Comparison of ENCODE assay signal across 1 cellular context in genomic region chr5:77083088-77083487, GRCh38.
A peak's percentile ranks its signal among the peaks of the same experiment; 100 is the strongest.
TF ChIP-seq lines count a peak whose summit lies in the region.

No MANE protein-coding gene starts in this region.

TF ChIP-seq in K562, 482 proteins besides CTCF, POLR2A, EP300 and RAD21 (continued from another document):
- TF ChIP-seq TFE3 (CRISPR knock-in tag; IDR thresholded peaks at IDR 0.05): peak; percentile 41
- TF ChIP-seq RAD51 (IDR thresholded peaks at IDR 0.05; ENCODE audit: borderline replicate concordance, low read depth): peak; percentile 50
TF ChIP-seq in K562: peak in this region for 2.
